1 cellular context compared by ENCODE assay signal in the genomic region with DNA sequence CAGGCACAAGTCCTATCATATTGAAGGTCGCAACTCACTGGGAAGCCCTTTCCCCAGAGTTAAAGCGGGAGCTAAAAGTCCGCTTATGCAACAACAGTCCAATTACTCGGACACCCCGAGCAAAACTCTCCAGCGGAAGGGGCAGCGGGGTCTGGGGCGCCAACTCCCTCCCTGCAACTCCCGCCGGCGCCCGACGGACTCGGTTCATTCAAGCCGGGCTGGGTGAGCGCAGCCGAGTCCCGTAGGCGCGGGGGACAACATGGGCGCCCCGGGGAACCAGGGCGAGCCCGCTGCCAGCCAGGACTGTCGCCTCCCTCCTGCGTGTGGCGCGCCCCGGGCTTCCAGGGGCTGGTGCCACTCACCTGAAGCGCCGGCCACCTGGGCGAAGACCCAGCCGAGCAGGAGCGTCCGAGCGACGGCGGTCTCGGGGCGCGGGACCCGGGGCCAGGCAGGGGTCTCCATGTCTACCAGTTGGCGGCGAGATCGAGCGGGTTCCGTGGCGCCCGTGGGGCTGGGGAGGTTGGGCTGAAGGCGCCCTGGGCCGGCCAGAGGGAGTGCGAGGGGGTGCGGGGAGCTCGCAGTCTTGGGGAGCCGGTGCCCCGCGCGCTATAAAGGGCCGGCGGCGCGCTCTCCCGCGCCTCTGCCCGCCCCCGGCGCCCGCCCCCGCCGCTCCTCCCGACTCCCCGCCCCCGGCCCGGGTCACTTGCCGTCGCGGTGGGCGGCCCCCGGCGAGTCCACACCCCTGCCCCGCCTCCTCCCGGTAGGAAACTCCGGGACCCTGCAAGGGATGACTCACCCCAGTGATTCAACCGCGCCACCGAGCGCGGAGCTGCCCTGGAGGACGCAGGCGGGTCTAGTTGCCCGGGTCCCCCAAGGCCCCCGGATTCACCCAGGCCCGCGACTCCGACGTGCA.
TF ChIP-seq lines count a peak whose summit lies in the region.

A gene (minus strand): TSS at position 585 of the 913 bp plus-strand sequence. CDS start 123 bp downstream, at position 462.

TF ChIP-seq in HepG2, 621 proteins besides CTCF, POLR2A, EP300 and RAD21 (continued from another document and continues in another):
- TF ChIP-seq, protein P1, sequence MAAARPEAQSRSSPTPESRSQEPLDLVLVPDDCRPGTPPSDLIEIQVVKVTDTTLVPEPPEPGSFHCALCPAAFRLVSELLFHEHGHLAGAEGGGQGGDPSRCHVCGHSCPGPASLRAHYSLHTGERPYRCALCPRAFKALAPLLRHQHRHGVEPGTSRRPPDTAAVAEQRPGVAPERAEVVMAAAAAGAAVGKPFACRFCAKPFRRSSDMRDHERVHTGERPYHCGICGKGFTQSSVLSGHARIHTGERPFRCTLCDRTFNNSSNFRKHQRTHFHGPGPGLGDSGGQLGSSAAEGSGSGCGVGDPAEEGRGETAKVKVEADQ (CRISPR knock-in tag; IDR thresholded peaks at IDR 0.05; ENCODE audit: borderline replicate concordance), result no peak
- TF ChIP-seq ZNF614 (CRISPR knock-in tag; IDR thresholded peaks at IDR 0.05; ENCODE audit: borderline replicate concordance) (no peak), EZH2 (conservative IDR thresholded peaks at IDR 0.05; ENCODE audit: low read depth, low read length) (no peak), RXRA (CRISPR knock-in tag; IDR thresholded peaks at IDR 0.05) (no peak), EHMT2 (IDR thresholded peaks at IDR 0.05; ENCODE audit: borderline replicate concordance, low read depth, low read length) (no peak), ZNF143 (CRISPR knock-in tag; IDR thresholded peaks at IDR 0.05) (peak; percentile 49), ZNF326 (CRISPR knock-in tag; IDR thresholded peaks at IDR 0.05; ENCODE audit: borderline replicate concordance) (no peak), ZSCAN29 (CRISPR knock-in tag; conservative IDR thresholded peaks at IDR 0.05) (peak; percentile 55; the same call in 1 of the 2 replicates), FOSL1 (CRISPR knock-in tag; IDR thresholded peaks at IDR 0.05; ENCODE audit: borderline replicate concordance) (peak; percentile 77), ZNF766 (CRISPR knock-in tag; IDR thresholded peaks at IDR 0.05; ENCODE audit: borderline replicate concordance) (peak; percentile 65; the same call in 1 of the 2 replicates), ATF1 (CRISPR knock-in tag; IDR thresholded peaks at IDR 0.05) (no peak), ELF3 (CRISPR knock-in tag; IDR thresholded peaks at IDR 0.05) (peak; percentile 14; the same call in 1 of the 2 replicates), HOXA9 (CRISPR knock-in tag; IDR thresholded peaks at IDR 0.05; ENCODE audit: borderline replicate concordance) (no peak), SMC3 (IDR thresholded peaks at IDR 0.05; ENCODE audit: low read length) (no peak), HES4 (CRISPR knock-in tag; IDR thresholded peaks at IDR 0.05; ENCODE audit: borderline replicate concordance) (no peak), ETV6 (CRISPR knock-in tag; conservative IDR thresholded peaks at IDR 0.05) (no peak), ZBTB7A (CRISPR knock-in tag; IDR thresholded peaks at IDR 0.05) (no peak; the same call in 1 of the 2 replicates), ZNF577 (CRISPR knock-in tag; IDR thresholded peaks at IDR 0.05; ENCODE audit: borderline replicate concordance, low read depth) (no peak), TBX3 (IDR thresholded peaks at IDR 0.05; ENCODE audit: borderline replicate concordance) (no peak), ZNF160 (CRISPR knock-in tag; IDR thresholded peaks at IDR 0.05) (peak; percentile 29; the same call in 1 of the 2 replicates), ONECUT2 (CRISPR knock-in tag; IDR thresholded peaks at IDR 0.05) (no peak), JARID2 (CRISPR knock-in tag; IDR thresholded peaks at IDR 0.05; ENCODE audit: insufficient replicate concordance) (no peak), ZNF44 (CRISPR knock-in tag; IDR thresholded peaks at IDR 0.05) (no peak), AKAP8 (CRISPR knock-in tag; IDR thresholded peaks at IDR 0.05) (no peak), ZNF12 (CRISPR knock-in tag; IDR thresholded peaks at IDR 0.05) (no peak), FOXK2 (IDR thresholded peaks at IDR 0.05) (no peak), HDAC1 (CRISPR knock-in tag; IDR thresholded peaks at IDR 0.05) (peak; percentile 57), MEF2D (CRISPR knock-in tag; IDR thresholded peaks at IDR 0.05) (0 out of 2 replicates have a peak, but pooled peaks have one; percentile 32), MAFG (CRISPR knock-in tag; IDR thresholded peaks at IDR 0.05) (no peak), BRCA1 (CRISPR knock-in tag; IDR thresholded peaks at IDR 0.05) (0 out of 2 replicates have a peak, but pooled peaks have one; percentile 46), YEATS4 (CRISPR knock-in tag; IDR thresholded peaks at IDR 0.05; ENCODE audit: borderline replicate concordance) (peak; percentile 45; the same call in 1 of the 2 replicates), FOSL2 (CRISPR knock-in tag; IDR thresholded peaks at IDR 0.05) (peak; percentile 98), SMAD1 (CRISPR knock-in tag; IDR thresholded peaks at IDR 0.05; ENCODE audit: borderline replicate concordance, low read depth) (no peak), ZNF354B (CRISPR knock-in tag; IDR thresholded peaks at IDR 0.05) (no peak), NR2F2 (IDR thresholded peaks at IDR 0.05; ENCODE audit: borderline replicate concordance, low read depth) (no peak), ZMYM3 (CRISPR knock-in tag; IDR thresholded peaks at IDR 0.05) (peak; percentile 10; the same call in 1 of the 2 replicates), KMT2B (CRISPR knock-in tag; IDR thresholded peaks at IDR 0.05) (peak; percentile 44; the same call in 1 of the 2 replicates), JUN (CRISPR knock-in tag; IDR thresholded peaks at IDR 0.05) (peak; percentile 73; the same call in 1 of the 2 replicates), ZNF777 (CRISPR knock-in tag; IDR thresholded peaks at IDR 0.05) (peak; percentile 92), FOXK1 (CRISPR knock-in tag; IDR thresholded peaks at IDR 0.05; ENCODE audit: borderline replicate concordance, low read depth) (no peak), STAT5B (CRISPR knock-in tag; IDR thresholded peaks at IDR 0.05) (no peak), SRSF9 (IDR thresholded peaks at IDR 0.05; ENCODE audit: borderline replicate concordance, insufficient read depth, low read depth, low read length, poor library complexity, severe bottlenecking) (no peak), ZNF225 (CRISPR knock-in tag; IDR thresholded peaks at IDR 0.05) (no peak), GPN1 (CRISPR knock-in tag; IDR thresholded peaks at IDR 0.05; ENCODE audit: borderline replicate concordance) (no peak), ZNF672 (CRISPR knock-in tag; IDR thresholded peaks at IDR 0.05) (no peak), ISL2 (CRISPR knock-in tag; IDR thresholded peaks at IDR 0.05) (no peak; the same call in 1 of the 2 replicates), PTBP1 (IDR thresholded peaks at IDR 0.05; ENCODE audit: low read depth, low read length, poor library complexity, severe bottlenecking) (no peak)
- TF ChIP-seq, protein P2, sequence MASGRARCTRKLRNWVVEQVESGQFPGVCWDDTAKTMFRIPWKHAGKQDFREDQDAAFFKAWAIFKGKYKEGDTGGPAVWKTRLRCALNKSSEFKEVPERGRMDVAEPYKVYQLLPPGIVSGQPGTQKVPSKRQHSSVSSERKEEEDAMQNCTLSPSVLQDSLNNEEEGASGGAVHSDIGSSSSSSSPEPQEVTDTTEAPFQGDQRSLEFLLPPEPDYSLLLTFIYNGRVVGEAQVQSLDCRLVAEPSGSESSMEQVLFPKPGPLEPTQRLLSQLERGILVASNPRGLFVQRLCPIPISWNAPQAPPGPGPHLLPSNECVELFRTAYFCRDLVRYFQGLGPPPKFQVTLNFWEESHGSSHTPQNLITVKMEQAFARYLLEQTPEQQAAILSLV (CRISPR knock-in tag; IDR thresholded peaks at IDR 0.05; ENCODE audit: borderline replicate concordance), result peak; percentile 27; the same call in 1 of the 2 replicates
- TF ChIP-seq, protein P3, sequence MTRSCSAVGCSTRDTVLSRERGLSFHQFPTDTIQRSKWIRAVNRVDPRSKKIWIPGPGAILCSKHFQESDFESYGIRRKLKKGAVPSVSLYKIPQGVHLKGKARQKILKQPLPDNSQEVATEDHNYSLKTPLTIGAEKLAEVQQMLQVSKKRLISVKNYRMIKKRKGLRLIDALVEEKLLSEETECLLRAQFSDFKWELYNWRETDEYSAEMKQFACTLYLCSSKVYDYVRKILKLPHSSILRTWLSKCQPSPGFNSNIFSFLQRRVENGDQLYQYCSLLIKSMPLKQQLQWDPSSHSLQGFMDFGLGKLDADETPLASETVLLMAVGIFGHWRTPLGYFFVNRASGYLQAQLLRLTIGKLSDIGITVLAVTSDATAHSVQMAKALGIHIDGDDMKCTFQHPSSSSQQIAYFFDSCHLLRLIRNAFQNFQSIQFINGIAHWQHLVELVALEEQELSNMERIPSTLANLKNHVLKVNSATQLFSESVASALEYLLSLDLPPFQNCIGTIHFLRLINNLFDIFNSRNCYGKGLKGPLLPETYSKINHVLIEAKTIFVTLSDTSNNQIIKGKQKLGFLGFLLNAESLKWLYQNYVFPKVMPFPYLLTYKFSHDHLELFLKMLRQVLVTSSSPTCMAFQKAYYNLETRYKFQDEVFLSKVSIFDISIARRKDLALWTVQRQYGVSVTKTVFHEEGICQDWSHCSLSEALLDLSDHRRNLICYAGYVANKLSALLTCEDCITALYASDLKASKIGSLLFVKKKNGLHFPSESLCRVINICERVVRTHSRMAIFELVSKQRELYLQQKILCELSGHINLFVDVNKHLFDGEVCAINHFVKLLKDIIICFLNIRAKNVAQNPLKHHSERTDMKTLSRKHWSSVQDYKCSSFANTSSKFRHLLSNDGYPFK (CRISPR knock-in tag; IDR thresholded peaks at IDR 0.05; ENCODE audit: borderline replicate concordance), result no peak
- TF ChIP-seq, protein P4, sequence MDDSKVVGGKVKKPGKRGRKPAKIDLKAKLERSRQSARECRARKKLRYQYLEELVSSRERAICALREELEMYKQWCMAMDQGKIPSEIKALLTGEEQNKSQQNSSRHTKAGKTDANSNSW (CRISPR knock-in tag; IDR thresholded peaks at IDR 0.05; ENCODE audit: borderline replicate concordance), result no peak
- TF ChIP-seq, protein P5, sequence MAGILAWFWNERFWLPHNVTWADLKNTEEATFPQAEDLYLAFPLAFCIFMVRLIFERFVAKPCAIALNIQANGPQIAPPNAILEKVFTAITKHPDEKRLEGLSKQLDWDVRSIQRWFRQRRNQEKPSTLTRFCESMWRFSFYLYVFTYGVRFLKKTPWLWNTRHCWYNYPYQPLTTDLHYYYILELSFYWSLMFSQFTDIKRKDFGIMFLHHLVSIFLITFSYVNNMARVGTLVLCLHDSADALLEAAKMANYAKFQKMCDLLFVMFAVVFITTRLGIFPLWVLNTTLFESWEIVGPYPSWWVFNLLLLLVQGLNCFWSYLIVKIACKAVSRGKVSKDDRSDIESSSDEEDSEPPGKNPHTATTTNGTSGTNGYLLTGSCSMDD (CRISPR knock-in tag; IDR thresholded peaks at IDR 0.05), result no peak
- TF ChIP-seq, protein P6, sequence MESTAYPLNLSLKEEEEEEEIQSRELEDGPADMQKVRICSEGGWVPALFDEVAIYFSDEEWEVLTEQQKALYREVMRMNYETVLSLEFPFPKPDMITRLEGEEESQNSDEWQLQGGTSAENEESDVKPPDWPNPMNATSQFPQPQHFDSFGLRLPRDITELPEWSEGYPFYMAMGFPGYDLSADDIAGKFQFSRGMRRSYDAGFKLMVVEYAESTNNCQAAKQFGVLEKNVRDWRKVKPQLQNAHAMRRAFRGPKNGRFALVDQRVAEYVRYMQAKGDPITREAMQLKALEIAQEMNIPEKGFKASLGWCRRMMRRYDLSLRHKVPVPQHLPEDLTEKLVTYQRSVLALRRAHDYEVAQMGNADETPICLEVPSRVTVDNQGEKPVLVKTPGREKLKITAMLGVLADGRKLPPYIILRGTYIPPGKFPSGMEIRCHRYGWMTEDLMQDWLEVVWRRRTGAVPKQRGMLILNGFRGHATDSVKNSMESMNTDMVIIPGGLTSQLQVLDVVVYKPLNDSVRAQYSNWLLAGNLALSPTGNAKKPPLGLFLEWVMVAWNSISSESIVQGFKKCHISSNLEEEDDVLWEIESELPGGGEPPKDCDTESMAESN (CRISPR knock-in tag; conservative IDR thresholded peaks at IDR 0.05), result 0 out of 2 replicates have a peak, but pooled peaks have one; percentile 49
- TF ChIP-seq, protein P7, sequence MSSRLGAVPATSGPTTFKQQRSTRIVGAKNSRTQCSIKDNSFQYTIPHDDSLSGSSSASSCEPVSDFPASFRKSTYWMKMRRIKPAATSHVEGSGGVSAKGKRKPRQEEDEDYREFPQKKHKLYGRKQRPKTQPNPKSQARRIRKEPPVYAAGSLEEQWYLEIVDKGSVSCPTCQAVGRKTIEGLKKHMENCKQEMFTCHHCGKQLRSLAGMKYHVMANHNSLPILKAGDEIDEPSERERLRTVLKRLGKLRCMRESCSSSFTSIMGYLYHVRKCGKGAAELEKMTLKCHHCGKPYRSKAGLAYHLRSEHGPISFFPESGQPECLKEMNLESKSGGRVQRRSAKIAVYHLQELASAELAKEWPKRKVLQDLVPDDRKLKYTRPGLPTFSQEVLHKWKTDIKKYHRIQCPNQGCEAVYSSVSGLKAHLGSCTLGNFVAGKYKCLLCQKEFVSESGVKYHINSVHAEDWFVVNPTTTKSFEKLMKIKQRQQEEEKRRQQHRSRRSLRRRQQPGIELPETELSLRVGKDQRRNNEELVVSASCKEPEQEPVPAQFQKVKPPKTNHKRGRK (CRISPR knock-in tag; IDR thresholded peaks at IDR 0.05), result no peak
- TF ChIP-seq, protein P8, sequence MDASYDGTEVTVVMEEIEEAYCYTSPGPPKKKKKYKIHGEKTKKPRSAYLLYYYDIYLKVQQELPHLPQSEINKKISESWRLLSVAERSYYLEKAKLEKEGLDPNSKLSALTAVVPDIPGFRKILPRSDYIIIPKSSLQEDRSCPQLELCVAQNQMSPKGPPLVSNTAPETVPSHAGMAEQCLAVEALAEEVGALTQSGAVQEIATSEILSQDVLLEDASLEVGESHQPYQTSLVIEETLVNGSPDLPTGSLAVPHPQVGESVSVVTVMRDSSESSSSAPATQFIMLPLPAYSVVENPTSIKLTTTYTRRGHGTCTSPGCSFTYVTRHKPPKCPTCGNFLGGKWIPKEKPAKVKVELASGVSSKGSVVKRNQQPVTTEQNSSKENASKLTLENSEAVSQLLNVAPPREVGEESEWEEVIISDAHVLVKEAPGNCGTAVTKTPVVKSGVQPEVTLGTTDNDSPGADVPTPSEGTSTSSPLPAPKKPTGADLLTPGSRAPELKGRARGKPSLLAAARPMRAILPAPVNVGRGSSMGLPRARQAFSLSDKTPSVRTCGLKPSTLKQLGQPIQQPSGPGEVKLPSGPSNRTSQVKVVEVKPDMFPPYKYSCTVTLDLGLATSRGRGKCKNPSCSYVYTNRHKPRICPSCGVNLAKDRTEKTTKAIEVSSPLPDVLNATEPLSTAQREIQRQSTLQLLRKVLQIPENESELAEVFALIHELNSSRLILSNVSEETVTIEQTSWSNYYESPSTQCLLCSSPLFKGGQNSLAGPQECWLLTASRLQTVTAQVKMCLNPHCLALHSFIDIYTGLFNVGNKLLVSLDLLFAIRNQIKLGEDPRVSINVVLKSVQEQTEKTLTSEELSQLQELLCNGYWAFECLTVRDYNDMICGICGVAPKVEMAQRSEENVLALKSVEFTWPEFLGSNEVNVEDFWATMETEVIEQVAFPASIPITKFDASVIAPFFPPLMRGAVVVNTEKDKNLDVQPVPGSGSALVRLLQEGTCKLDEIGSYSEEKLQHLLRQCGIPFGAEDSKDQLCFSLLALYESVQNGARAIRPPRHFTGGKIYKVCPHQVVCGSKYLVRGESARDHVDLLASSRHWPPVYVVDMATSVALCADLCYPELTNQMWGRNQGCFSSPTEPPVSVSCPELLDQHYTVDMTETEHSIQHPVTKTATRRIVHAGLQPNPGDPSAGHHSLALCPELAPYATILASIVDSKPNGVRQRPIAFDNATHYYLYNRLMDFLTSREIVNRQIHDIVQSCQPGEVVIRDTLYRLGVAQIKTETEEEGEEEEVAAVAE (CRISPR knock-in tag; IDR thresholded peaks at IDR 0.05; ENCODE audit: borderline replicate concordance), result no peak
